10 cellular contexts compared by ENCODE assay signal in genomic region chr3:171797265-171797679, GRCh38. TPM values are rescaled to one million over a fixed set of nuclear protein-coding genes. Genes with fewer than 3 reads are reported as not detected.
A peak's percentile ranks its signal among the peaks of the same experiment; 100 is the strongest.
DNase-seq lines count a peak whose midpoint lies in the region; ATAC-seq, FAIRE-seq and TF ChIP-seq lines count a peak whose summit lies in the region.
"Had no signal": no experiment of that assay in that cellular context is flagged by ENCODE, and none has a peak within 500 bp of the region (broad histone marks: within the 10 kb centered on the region; RNA-seq: fewer than 3 reads in every experiment).

No MANE protein-coding gene starts in this region.

- peak overlapping the region; percentile 53 for H3K4me2 ChIP-seq in BLaER1

- H3K27me3 ChIP-seq in BLaER1 (no peaks in the 10 kb centered on the region), bronchial epithelial cell (ENCODE audit: control insufficient read depth, insufficient read depth, low read length) (no peaks in the 10 kb centered on the region)

- H3K9ac ChIP-seq in BLaER1: no peak overlapping the region

- DNase-seq in bronchial epithelial cell (ENCODE audit: low read depth) (peak; percentile 65), NCI-H2196 treated with DMSO at 0.1 percent for 48 hours (lab: John Stamatoyannopoulos, UW; ENCODE audit: unreplicated experiment) (no peak), glomerular visceral epithelial cell (ENCODE audit: extremely low spot score) (no peak), left lobe of liver (ENCODE audit: low spot score) (no peak), D721Med (ENCODE audit: insufficient read length, low spot score) (no peak)
- DNase-seq: NCI-H1417 treated with DMSO at 0.1 percent for 48 hours had no signal

- no peaks in the 10 kb centered on the region; the same call in 1 of the 2 replicates for H3K9me3 ChIP-seq in BLaER1

- FAIRE-seq in bronchial epithelial cell (lab: Jason Lieb, UNC) (no peak), D721Med (lab: Jason Lieb, UNC) (no peak)
- FAIRE-seq: urothelium cell line had no signal

- H3K4me3 ChIP-seq in BLaER1: no peak overlapping the region
- H3K4me3 ChIP-seq in bronchial epithelial cell (ENCODE audit: low read depth, low read length): no peak overlapping the region

- ATAC-seq in GM19438 (IDR thresholded peaks at IDR 0.05; ENCODE audit: low read depth, unreplicated experiment): peak; percentile 76
- ATAC-seq in HG03108 (IDR thresholded peaks at IDR 0.05; ENCODE audit: unreplicated experiment): peak; percentile 78
- no peak for ATAC-seq in left lobe of liver

- no peaks in the 10 kb centered on the region for H4K20me1 ChIP-seq in BLaER1

- H3K36me3 ChIP-seq in BLaER1 (no peaks in the 10 kb centered on the region), bronchial epithelial cell (ENCODE audit: control insufficient read depth, insufficient read depth, low read length) (no peaks in the 10 kb centered on the region)

- peaks cover 39% of the 10 kb centered on the region for H3K4me1 ChIP-seq in BLaER1

- TF ChIP-seq CTCF in bronchial epithelial cell (IDR thresholded peaks at IDR 0.05; ENCODE audit: insufficient read depth, low read length, severe bottlenecking) (no peak), D721Med (IDR thresholded peaks at IDR 0.05; ENCODE audit: insufficient read depth, missing control alignments) (no peak)

- H3K27ac ChIP-seq in BLaER1: no peak overlapping the region

RNA-seq across cellular contexts. Expression of gene PLD1, which starts 13.0 kb away (rescaled TPM):
- total RNA-seq in bronchial epithelial cell (10.5 and 20.0 TPM in 2 replicates), left lobe of liver (15.2 TPM)

RNA-seq across cellular contexts. Expression of gene TMEM212, which starts 45.9 kb away (rescaled TPM):
- total RNA-seq in bronchial epithelial cell: not detected in 2 replicates
- total RNA-seq in left lobe of liver: not detected
